9 cellular contexts compared by ENCODE assay signal in genomic region chr3:13879946-13880810, GRCh38. TPM values are rescaled to one million over a fixed set of nuclear protein-coding genes. Genes with fewer than 3 reads are reported as not detected.
A peak's percentile ranks its signal among the peaks of the same experiment; 100 is the strongest.
DNase-seq lines count a peak whose midpoint lies in the region; ATAC-seq and TF ChIP-seq lines count a peak whose summit lies in the region.
"Had no signal": no experiment of that assay in that cellular context is flagged by ENCODE, and none has a peak within 500 bp of the region (broad histone marks: within the 10 kb centered on the region; RNA-seq: fewer than 3 reads in every experiment).

TSS of gene WNT7A (minus strand) at chr3:13880071. CDS start at chr3:13879816, 255 bp downstream.

- H3K27ac Mint-ChIP-seq in CD14-positive monocyte = no peak within 1 kb of the TSS
- H3K27ac Mint-ChIP-seq in IgD-negative memory B cell = no peak within 1 kb of the TSS

- H3K9ac ChIP-seq in rectal smooth muscle tissue (ENCODE audit: low read length) = no peak within 1 kb of the TSS

- ATAC-seq in left cardiac atrium (peak; percentile 22 to 31), HG03159 (IDR thresholded peaks at IDR 0.05; ENCODE audit: unreplicated experiment) (no peak)

- DNase-seq in CD14-positive monocyte (ENCODE audit: low spot score) (peak; percentile 22), left cardiac atrium (no peak), DMS153 (lab: John Stamatoyannopoulos, UW) (no peak), NCI-H774 (lab: John Stamatoyannopoulos, UW) (no peak)
- peak; percentile 50 for DNase-seq in activated T-helper 9 cell treated with anti-CD3 and anti-CD28 coated beads, Interleukin-2, amount 50 U/mL, for 16 hours (ENCODE audit: low read depth)

- H3K4me3 Mint-ChIP-seq in CD14-positive monocyte (peak within 1 kb of the TSS in 1 of 2 donors; percentile 85), IgD-negative memory B cell (peak within 1 kb of the TSS; percentile 10 to 64 (median 59))

- H3K27me3 Mint-ChIP-seq in CD14-positive monocyte (ENCODE audit: low read depth in 3 of 3) = peaks cover 72 to 80% (median 80%) of the 10 kb centered on the region in 3 donors
- H3K27me3 Mint-ChIP-seq in IgD-negative memory B cell = peaks cover 51% of the 10 kb centered on the region

- H3K36me3 Mint-ChIP-seq in CD14-positive monocyte (no peaks in the 10 kb centered on the region), IgD-negative memory B cell (peaks cover 2% of the 10 kb centered on the region)

- peaks cover 0 to 13% (median 4%) of the 10 kb centered on the region in 7 donors for H3K9me3 Mint-ChIP-seq in CD14-positive monocyte
- H3K9me3 Mint-ChIP-seq in IgD-negative memory B cell = peaks cover 0 to 3% (median 0%) of the 10 kb centered on the region in 3 donors

- no peak within 1 kb of the TSS for H3K27ac ChIP-seq in rectal smooth muscle tissue (ENCODE audit: low read depth, low read length)

- H3K27me3 ChIP-seq in rectal smooth muscle tissue (ENCODE audit: control insufficient read depth, insufficient read depth, low read length) = peaks cover 33% of the 10 kb centered on the region

- no peaks in the 10 kb centered on the region for H3K4me1 ChIP-seq in rectal smooth muscle tissue (ENCODE audit: control insufficient read depth, insufficient read depth, low read length)

- peak within 1 kb of the TSS; percentile 24 for H3K4me3 ChIP-seq in rectal smooth muscle tissue (ENCODE audit: low read length)

- H3K4me1 Mint-ChIP-seq in CD14-positive monocyte (peaks cover 4% of the 10 kb centered on the region), IgD-negative memory B cell (peaks cover 0 to 3% (median 0%) of the 10 kb centered on the region in 3 donors)

- H3K36me3 ChIP-seq in rectal smooth muscle tissue (ENCODE audit: control insufficient read depth, insufficient read depth, low read length) = no peaks in the 10 kb centered on the region

- no peak for TF ChIP-seq CTCF in CD14-positive monocyte (IDR thresholded peaks at IDR 0.05)

- intact Hi-C loops in CD14-positive monocyte (cut with micrococcal nuclease) (no loop called here), left cardiac atrium (cut with DNase I) (loop anchor here (5.0 to 10.0 kb wide), 2 partner anchors 215 to 223 kb away; no protein-coding TSS in a partner anchor)

RNA-seq across cellular contexts. Expression of gene WNT7A, which starts in this region (rescaled TPM):
- polyA plus RNA-seq in CD14-positive monocyte (not detected), IgD-negative memory B cell (0.23 TPM)
- not detected for total RNA-seq in left cardiac atrium
- total RNA-seq: glomerular endothelial cell had no signal

Comparison
In these comparisons a context has a peak if more than half of its experiments do, and no peak if none do; other contexts are left out.
1. Peak in DNase-seq in CD14-positive monocyte; RNA of the gene not detected or under 1 TPM.
2. Peak in ATAC-seq in left cardiac atrium; RNA of the gene not detected or under 1 TPM.
3. intact Hi-C loops: an anchor here in left cardiac atrium (5.0 to 10.0 kb wide); none called in CD14-positive monocyte.